In genomic region chr9:128669786-128670185, GRCh38 we compare ENCODE assay signal across 21 cellular contexts. TPM values are rescaled to one million over a fixed set of nuclear protein-coding genes. Genes with fewer than 3 reads are reported as not detected.
A peak's percentile ranks its signal among the peaks of the same experiment; 100 is the strongest.
DNase-seq lines count a peak whose midpoint lies in the region; FAIRE-seq and TF ChIP-seq lines count a peak whose summit lies in the region.
"Had no signal": no experiment of that assay in that cellular context is flagged by ENCODE, and none has a peak within 500 bp of the region (broad histone marks: within the 10 kb centered on the region; RNA-seq: fewer than 3 reads in every experiment).

No MANE protein-coding gene starts in this region.

- H3K9me3 ChIP-seq in endodermal cell (ENCODE audit: control insufficient read depth, low read length) (no peaks in the 10 kb centered on the region), sigmoid colon (no peaks in the 10 kb centered on the region), esophagus muscularis mucosa (no peaks in the 10 kb centered on the region)
- H3K9me3 ChIP-seq: BLaER1, Caco-2 had no signal

- H3K27ac ChIP-seq in endodermal cell (ENCODE audit: low read depth, low read length), result no peak overlapping the region
- H3K27ac ChIP-seq in sigmoid colon, result no peak overlapping the region
- H3K27ac ChIP-seq in esophagus muscularis mucosa (replicated peaks in 1 of 4), result no peak overlapping the region
- H3K27ac ChIP-seq: 22Rv1, BLaER1, C4-2B had no signal

- TF ChIP-seq POLR2A in sigmoid colon (IDR thresholded peaks at IDR 0.05) (no peak), esophagus muscularis mucosa (IDR thresholded peaks at IDR 0.05; ENCODE audit: low read depth) (no peak)

- H3K27me3 Mint-ChIP-seq in activated naive CD4-positive, alpha-beta T cell treated with anti-CD3 and anti-CD28 coated beads, Interleukin-2, amount 10 ng/mL, durations not matched to agents 7 days and 5 days, result no peaks in the 10 kb centered on the region
- no peaks in the 10 kb centered on the region for H3K27me3 Mint-ChIP-seq in endodermal cell (ENCODE audit: insufficient read depth)
- H3K27me3 Mint-ChIP-seq: B cell; CD4-positive, CD25-positive, alpha-beta regulatory T cell had no signal

- H3K27me3 ChIP-seq in endodermal cell (ENCODE audit: control insufficient read depth, insufficient read depth, low read length, poor library complexity, severe bottlenecking) (no peaks in the 10 kb centered on the region), sigmoid colon (no peaks in the 10 kb centered on the region), esophagus muscularis mucosa (no peaks in the 10 kb centered on the region)
- H3K27me3 ChIP-seq: BLaER1 had no signal

- H3K36me3 ChIP-seq in endodermal cell (ENCODE audit: control insufficient read depth, insufficient read depth, low read length), result no peaks in the 10 kb centered on the region
- no peaks in the 10 kb centered on the region for H3K36me3 ChIP-seq in sigmoid colon
- H3K36me3 ChIP-seq in esophagus muscularis mucosa, result no peaks in the 10 kb centered on the region
- H3K36me3 ChIP-seq: BLaER1 had no signal

- WGBS in endodermal cell (ENCODE audit: insufficient coverage in 1 of 2, insufficient read length in 1 of 2), 2 experiments, result 91 to 95% methylated on average over 4 to 6 of the region's 6 CpGs
- WGBS in sigmoid colon, 2 donors, result 96% methylated on average over 6 of the region's 6 CpGs
- WGBS in esophagus muscularis mucosa, result 95% methylated on average over 6 of the region's 6 CpGs

- TF ChIP-seq EP300 in sigmoid colon (IDR thresholded peaks at IDR 0.05) (no peak), esophagus muscularis mucosa (IDR thresholded peaks at IDR 0.05) (no peak)

- TF ChIP-seq CTCF in endodermal cell (conservative IDR thresholded peaks at IDR 0.05) (no peak), sigmoid colon (IDR thresholded peaks at IDR 0.05) (no peak), esophagus muscularis mucosa (IDR thresholded peaks at IDR 0.05) (no peak)

- no peak overlapping the region for H3K27ac Mint-ChIP-seq in activated naive CD4-positive, alpha-beta T cell treated with anti-CD3 and anti-CD28 coated beads, Interleukin-2, amount 10 ng/mL, durations not matched to agents 7 days and 5 days
- no peak overlapping the region for H3K27ac Mint-ChIP-seq in endodermal cell
- H3K27ac Mint-ChIP-seq: B cell; CD4-positive, CD25-positive, alpha-beta regulatory T cell; CD8-positive, alpha-beta T cell had no signal

- no peaks in the 10 kb centered on the region for H3K9me3 Mint-ChIP-seq in activated naive CD4-positive, alpha-beta T cell treated with anti-CD3 and anti-CD28 coated beads, Interleukin-2, amount 10 ng/mL, durations not matched to agents 7 days and 5 days
- no peaks in the 10 kb centered on the region for H3K9me3 Mint-ChIP-seq in endodermal cell
- H3K9me3 Mint-ChIP-seq: CD4-positive, CD25-positive, alpha-beta regulatory T cell; CD8-positive, alpha-beta T cell had no signal

- H3K4me1 ChIP-seq in endodermal cell (ENCODE audit: control insufficient read depth, insufficient read depth, low read length) (no peaks in the 10 kb centered on the region), sigmoid colon (no peaks in the 10 kb centered on the region), esophagus muscularis mucosa (no peaks in the 10 kb centered on the region)

- no peak overlapping the region for H3K9ac ChIP-seq in endodermal cell (ENCODE audit: extremely low read depth, low read length, poor library complexity, severe bottlenecking)
- H3K9ac ChIP-seq: BLaER1 had no signal

- no peaks in the 10 kb centered on the region for H3K36me3 Mint-ChIP-seq in activated naive CD4-positive, alpha-beta T cell treated with anti-CD3 and anti-CD28 coated beads, Interleukin-2, amount 10 ng/mL, durations not matched to agents 7 days and 5 days
- no peaks in the 10 kb centered on the region for H3K36me3 Mint-ChIP-seq in endodermal cell (ENCODE audit: low read depth)
- H3K36me3 Mint-ChIP-seq: CD4-positive, CD25-positive, alpha-beta regulatory T cell; CD8-positive, alpha-beta T cell had no signal

- intact Hi-C loops in sigmoid colon (cut with DNase I), result no loop called here
- intact Hi-C loops in esophagus muscularis mucosa (cut with DNase I), result no loop called here

- no peaks in the 10 kb centered on the region for H3K4me1 Mint-ChIP-seq in activated naive CD4-positive, alpha-beta T cell treated with anti-CD3 and anti-CD28 coated beads, Interleukin-2, amount 10 ng/mL, durations not matched to agents 7 days and 5 days
- no peaks in the 10 kb centered on the region for H3K4me1 Mint-ChIP-seq in endodermal cell
- H3K4me1 Mint-ChIP-seq: B cell; CD4-positive, CD25-positive, alpha-beta regulatory T cell had no signal

- FAIRE-seq in GM19239 (lab: Jason Lieb, UNC), result no peak
- FAIRE-seq: A204.1, GM12878 had no signal

- peak; percentile 6 for DNase-seq in activated naive CD4-positive, alpha-beta T cell treated with anti-CD3 and anti-CD28 coated beads, Interleukin-2, amount 10 ng/mL, durations not matched to agents 7 days and 5 days
- no peak for DNase-seq in activated naive CD4-positive, alpha-beta T cell (lab: John Stamatoyannopoulos, UW)
- peak; percentile 11 for DNase-seq in endodermal cell
- DNase-seq in sigmoid colon, result peak; percentile 4
- DNase-seq in GM19239 (ENCODE audit: insufficient read length, low spot score), result no peak
- no peak for DNase-seq in esophagus muscularis mucosa (ENCODE audit: extremely low spot score)
- DNase-seq in OCI-M1 (lab: John Stamatoyannopoulos, UW), result no peak
- DNase-seq: Caco-2; CD4-positive, CD25-positive, alpha-beta regulatory T cell; CD8-positive, alpha-beta T cell; DMS153; DND-41; GDM1; GOT3; H7 had no signal

- H3K4me3 ChIP-seq in endodermal cell (ENCODE audit: low read length) (no peak overlapping the region), sigmoid colon (no peak overlapping the region), esophagus muscularis mucosa (no peak overlapping the region)
- H3K4me3 ChIP-seq: BLaER1, GM12878 had no signal

- CTCF ChIA-PET in activated naive CD4-positive, alpha-beta T cell treated with anti-CD3 and anti-CD28 coated beads, Interleukin-2, amount 10 ng/mL, durations not matched to agents 7 days and 5 days (lab: Charles Lee), result no interaction called here

- no peak overlapping the region for H3K4me3 Mint-ChIP-seq in activated naive CD4-positive, alpha-beta T cell treated with anti-CD3 and anti-CD28 coated beads, Interleukin-2, amount 10 ng/mL, durations not matched to agents 7 days and 5 days
- no peak overlapping the region for H3K4me3 Mint-ChIP-seq in endodermal cell
- H3K4me3 Mint-ChIP-seq: B cell; CD4-positive, CD25-positive, alpha-beta regulatory T cell; CD8-positive, alpha-beta T cell had no signal

RNA-seq across cellular contexts. Expression of gene DYNC2I2, which starts 13.1 kb away (rescaled TPM):
- 100 to 1,000 TPM in 1 of 2 donors, 10 to 100 TPM in 1; 87.8 to 119 TPM for total RNA-seq in endodermal cell
- 83.9 TPM for polyA plus RNA-seq in endodermal cell (2013, experiment 1 of 2)
- 77.9 TPM for polyA plus RNA-seq in endodermal cell (2013, experiment 2 of 2)
- total RNA-seq in sigmoid colon, result 10 to 100 TPM; 21.6 to 33.0 (median 27.0) TPM
- polyA plus RNA-seq in sigmoid colon, result 10 to 100 TPM; 39.6 to 87.4 (median 43.9) TPM
- total RNA-seq in esophagus muscularis mucosa, result 10 to 100 TPM; 27.8 to 54.8 (median 39.2) TPM

RNA-seq across cellular contexts. Expression of gene SET, which starts 19.2 kb away (rescaled TPM):
- total RNA-seq in endodermal cell, result 100 to 1,000 TPM; 762 to 795 TPM
- polyA plus RNA-seq in endodermal cell (2013, experiment 1 of 2), result 715 TPM
- 707 TPM for polyA plus RNA-seq in endodermal cell (2013, experiment 2 of 2)
- total RNA-seq in sigmoid colon, result 100 to 1,000 TPM; 182 to 195 (median 187) TPM
- 100 to 1,000 TPM in 2 of 3 donors, 10 to 100 TPM in 1; 77.2 to 172 (median 114) TPM for polyA plus RNA-seq in sigmoid colon
- 100 to 1,000 TPM; 170 to 239 (median 205) TPM for total RNA-seq in esophagus muscularis mucosa

RNA-seq across cellular contexts. Expression of gene PKN3, which starts 32.5 kb away (rescaled TPM):
- total RNA-seq in endodermal cell (10 to 100 TPM; 26.0 to 27.2 TPM), sigmoid colon (1 to 10 TPM; 1.6 to 5.5 (median 3.1) TPM), esophagus muscularis mucosa (1 to 10 TPM; 4.0 to 10.0 (median 7.6) TPM)
- polyA plus RNA-seq in endodermal cell (2013, experiment 1 of 2), result 17.5 TPM
- polyA plus RNA-seq in endodermal cell (2013, experiment 2 of 2), result 17.8 TPM
- 1 to 10 TPM; 1.6 to 7.2 (median 1.8) TPM for polyA plus RNA-seq in sigmoid colon

RNA-seq across cellular contexts. Expression of gene ZDHHC12, which starts 54.1 kb away (rescaled TPM):
- 10 to 100 TPM; 50.5 to 59.6 TPM for total RNA-seq in endodermal cell
- polyA plus RNA-seq in endodermal cell (2013, experiment 1 of 2), result 27.6 TPM
- polyA plus RNA-seq in endodermal cell (2013, experiment 2 of 2), result 26.7 TPM
- total RNA-seq in sigmoid colon, result 10 to 100 TPM; 13.3 to 46.2 (median 15.3) TPM
- 100 to 1,000 TPM in 1 of 3 donors, 10 to 100 TPM in 2; 72.6 to 123 (median 73.9) TPM for polyA plus RNA-seq in sigmoid colon
- 10 to 100 TPM; 23.3 to 35.7 (median 29.8) TPM for total RNA-seq in esophagus muscularis mucosa

Comparison
In these comparisons a context has a peak if more than half of its experiments do, and no peak if none do; other contexts are left out.
1. DNase-seq: peak in activated naive CD4-positive, alpha-beta T cell treated with anti-CD3 and anti-CD28 coated beads, Interleukin-2, amount 10 ng/mL, durations not matched to agents 7 days and 5 days (single experiment), endodermal cell (single experiment) and sigmoid colon (single experiment); none in activated naive CD4-positive, alpha-beta T cell (0 of 4), GM19239 (single experiment), esophagus muscularis mucosa (single experiment) and OCI-M1 (single experiment).